8 cellular contexts compared by ENCODE assay signal in the genomic region with DNA sequence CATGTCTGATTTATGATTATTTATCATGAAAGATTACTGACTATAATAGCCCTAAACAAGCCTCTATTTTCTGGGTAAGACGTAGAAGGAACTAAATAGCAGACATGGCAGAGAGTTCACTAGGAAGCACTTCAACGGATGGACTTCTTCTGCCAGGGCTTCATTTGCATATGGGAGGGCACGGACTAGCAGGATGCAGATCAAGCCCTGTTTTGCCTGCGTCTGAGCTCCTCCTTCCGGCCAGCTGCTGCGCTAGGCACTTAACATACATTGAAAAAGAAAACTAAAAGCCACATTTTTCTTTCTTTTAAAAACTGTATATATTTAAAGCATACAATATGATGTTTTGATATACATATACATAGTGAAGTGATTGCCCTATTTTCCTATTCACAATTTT.
DNase-seq lines count a peak whose midpoint lies in the region; ATAC-seq and TF ChIP-seq lines count a peak whose summit lies in the region.

No MANE protein-coding gene starts in this region.

- peak overlapping the region; percentile 17; the same call in 1 of the 2 replicates for H2AFZ ChIP-seq in OCI-LY3 (ENCODE audit: low read depth, low read length)

- H3K27me3 ChIP-seq in OCI-LY3 (ENCODE audit: low read depth, low read length): no peaks in the 10 kb centered on the region

- intact Hi-C loops in posterior cingulate gyrus (cut with DNase I): loop anchor here (2.0 kb wide), 2 partner anchors 259 to 427 kb away; no protein-coding TSS in a partner anchor
- intact Hi-C loops in posterior vena cava (cut with DNase I): loop anchor here in 1 of 2 donors (5.0 kb wide), 1 partner anchor 220 kb away; no protein-coding TSS in a partner anchor

- no peaks in the 10 kb centered on the region for H3K79me2 ChIP-seq in OCI-LY3 (ENCODE audit: low read length)

- peak overlapping the region; percentile 17 for H3K4me2 ChIP-seq in OCI-LY3 (ENCODE audit: low read length)

- H3K36me3 ChIP-seq in OCI-LY3 (replicated peaks; ENCODE audit: low read depth, low read length): no peaks in the 10 kb centered on the region

- H3K9me3 ChIP-seq in OCI-LY3 (ENCODE audit: insufficient read depth, low read length): 0 out of 2 replicates have a peak, but pooled peaks cover 5% of the 10 kb centered on the region

- 0 out of 2 replicates have a peak, but pooled peaks cover 3% of the 10 kb centered on the region for H3K4me1 ChIP-seq in OCI-LY3 (ENCODE audit: low read length)

- ATAC-seq in HG03280 (IDR thresholded peaks at IDR 0.05; ENCODE audit: unreplicated experiment) (peak; percentile 96), GM21529 (IDR thresholded peaks at IDR 0.05; ENCODE audit: unreplicated experiment) (no peak)

- no peak overlapping the region for H3K27ac ChIP-seq in OCI-LY3 (ENCODE audit: low read length)

- TF ChIP-seq CTCF in OCI-LY3 (IDR thresholded peaks at IDR 0.05; ENCODE audit: low read depth, low read length): peak; percentile 58

- H3K4me3 ChIP-seq in OCI-LY3 (ENCODE audit: low read length): no peak overlapping the region

- H3K9ac ChIP-seq in OCI-LY3 (ENCODE audit: low read length): no peak overlapping the region

- DNase-seq in SHP77 (lab: John Stamatoyannopoulos, UW) (peak; percentile 9 to 30), SHP77 treated with DMSO at 0.1 percent for 48 hours (lab: John Stamatoyannopoulos, UW) (no peak), fibroblast of the conjunctiva (ENCODE audit: low read depth) (peak; percentile 8), posterior cingulate gyrus (peak; percentile 18 to 94 (median 53)), posterior vena cava (ENCODE audit: low spot score) (no peak)

- no peaks in the 10 kb centered on the region for H4K20me1 ChIP-seq in OCI-LY3 (ENCODE audit: insufficient read depth, low read length)

Comparison
In these comparisons a context has a peak if more than half of its experiments do, and no peak if none do; other contexts are left out.
1. DNase-seq: peak in SHP77 (2 of 2), fibroblast of the conjunctiva (single experiment) and posterior cingulate gyrus (10 of 10); none in SHP77 treated with DMSO at 0.1 percent for 48 hours (single experiment) and posterior vena cava (single experiment).